Comparison of ENCODE assay signal across 2 cellular contexts in genomic region chr12:76276499-76277151, GRCh38.
A peak's percentile ranks its signal among the peaks of the same experiment; 100 is the strongest.
TF ChIP-seq lines count a peak whose summit lies in the region.

No MANE protein-coding gene starts in this region.

TF ChIP-seq in liver, 16 proteins besides CTCF, POLR2A, EP300 and RAD21:
- no peak for TF ChIP-seq NR2F2 (IDR thresholded peaks at IDR 0.05)
- TF ChIP-seq HNF4G (IDR thresholded peaks at IDR 0.05) = peak; percentile 88
- TF ChIP-seq FOXA1 (IDR thresholded peaks at IDR 0.05) = peak; percentile 66
- TF ChIP-seq REST (IDR thresholded peaks at IDR 0.05) = peak; percentile 77
- TF ChIP-seq, protein P1, sequence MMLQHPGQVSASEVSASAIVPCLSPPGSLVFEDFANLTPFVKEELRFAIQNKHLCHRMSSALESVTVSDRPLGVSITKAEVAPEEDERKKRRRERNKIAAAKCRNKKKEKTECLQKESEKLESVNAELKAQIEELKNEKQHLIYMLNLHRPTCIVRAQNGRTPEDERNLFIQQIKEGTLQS (IDR thresholded peaks at IDR 0.05) = no peak
- peak; percentile 98 to 100 for TF ChIP-seq HNF4A (conservative IDR thresholded peaks at IDR 0.05)
- TF ChIP-seq SP1 (IDR thresholded peaks at IDR 0.05) = peak; percentile 90
- peak; percentile 53 for TF ChIP-seq FOXA2 (IDR thresholded peaks at IDR 0.05)
- no peak for TF ChIP-seq TAF1 (conservative IDR thresholded peaks at IDR 0.05)
- TF ChIP-seq GABPA (IDR thresholded peaks at IDR 0.05 in 1 of 2, conservative IDR thresholded peaks at IDR 0.05 in 1 of 2) = peak in 1 of 2 donors; percentile 67
- TF ChIP-seq YY1 (IDR thresholded peaks at IDR 0.05) = peak; percentile 96
- TF ChIP-seq JUND (IDR thresholded peaks at IDR 0.05) = peak; percentile 36 to 90
- TF ChIP-seq, protein P2, sequence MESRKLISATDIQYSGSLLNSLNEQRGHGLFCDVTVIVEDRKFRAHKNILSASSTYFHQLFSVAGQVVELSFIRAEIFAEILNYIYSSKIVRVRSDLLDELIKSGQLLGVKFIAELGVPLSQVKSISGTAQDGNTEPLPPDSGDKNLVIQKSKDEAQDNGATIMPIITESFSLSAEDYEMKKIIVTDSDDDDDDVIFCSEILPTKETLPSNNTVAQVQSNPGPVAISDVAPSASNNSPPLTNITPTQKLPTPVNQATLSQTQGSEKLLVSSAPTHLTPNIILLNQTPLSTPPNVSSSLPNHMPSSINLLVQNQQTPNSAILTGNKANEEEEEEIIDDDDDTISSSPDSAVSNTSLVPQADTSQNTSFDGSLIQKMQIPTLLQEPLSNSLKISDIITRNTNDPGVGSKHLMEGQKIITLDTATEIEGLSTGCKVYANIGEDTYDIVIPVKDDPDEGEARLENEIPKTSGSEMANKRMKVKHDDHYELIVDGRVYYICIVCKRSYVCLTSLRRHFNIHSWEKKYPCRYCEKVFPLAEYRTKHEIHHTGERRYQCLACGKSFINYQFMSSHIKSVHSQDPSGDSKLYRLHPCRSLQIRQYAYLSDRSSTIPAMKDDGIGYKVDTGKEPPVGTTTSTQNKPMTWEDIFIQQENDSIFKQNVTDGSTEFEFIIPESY (IDR thresholded peaks at IDR 0.05) = peak; percentile 89
- TF ChIP-seq EGR1 (IDR thresholded peaks at IDR 0.05; ENCODE audit: low read depth in 2 of 2) = peak in 1 of 2 donors; percentile 55
- TF ChIP-seq, protein P3, sequence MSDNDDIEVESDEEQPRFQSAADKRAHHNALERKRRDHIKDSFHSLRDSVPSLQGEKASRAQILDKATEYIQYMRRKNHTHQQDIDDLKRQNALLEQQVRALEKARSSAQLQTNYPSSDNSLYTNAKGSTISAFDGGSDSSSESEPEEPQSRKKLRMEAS (IDR thresholded peaks at IDR 0.05) = peak; percentile 93
- peak; percentile 90 to 99 for TF ChIP-seq RXRA (IDR thresholded peaks at IDR 0.05)

TF ChIP-seq in HepG2, 621 proteins besides CTCF, POLR2A, EP300 and RAD21:
- TF ChIP-seq, protein P4, sequence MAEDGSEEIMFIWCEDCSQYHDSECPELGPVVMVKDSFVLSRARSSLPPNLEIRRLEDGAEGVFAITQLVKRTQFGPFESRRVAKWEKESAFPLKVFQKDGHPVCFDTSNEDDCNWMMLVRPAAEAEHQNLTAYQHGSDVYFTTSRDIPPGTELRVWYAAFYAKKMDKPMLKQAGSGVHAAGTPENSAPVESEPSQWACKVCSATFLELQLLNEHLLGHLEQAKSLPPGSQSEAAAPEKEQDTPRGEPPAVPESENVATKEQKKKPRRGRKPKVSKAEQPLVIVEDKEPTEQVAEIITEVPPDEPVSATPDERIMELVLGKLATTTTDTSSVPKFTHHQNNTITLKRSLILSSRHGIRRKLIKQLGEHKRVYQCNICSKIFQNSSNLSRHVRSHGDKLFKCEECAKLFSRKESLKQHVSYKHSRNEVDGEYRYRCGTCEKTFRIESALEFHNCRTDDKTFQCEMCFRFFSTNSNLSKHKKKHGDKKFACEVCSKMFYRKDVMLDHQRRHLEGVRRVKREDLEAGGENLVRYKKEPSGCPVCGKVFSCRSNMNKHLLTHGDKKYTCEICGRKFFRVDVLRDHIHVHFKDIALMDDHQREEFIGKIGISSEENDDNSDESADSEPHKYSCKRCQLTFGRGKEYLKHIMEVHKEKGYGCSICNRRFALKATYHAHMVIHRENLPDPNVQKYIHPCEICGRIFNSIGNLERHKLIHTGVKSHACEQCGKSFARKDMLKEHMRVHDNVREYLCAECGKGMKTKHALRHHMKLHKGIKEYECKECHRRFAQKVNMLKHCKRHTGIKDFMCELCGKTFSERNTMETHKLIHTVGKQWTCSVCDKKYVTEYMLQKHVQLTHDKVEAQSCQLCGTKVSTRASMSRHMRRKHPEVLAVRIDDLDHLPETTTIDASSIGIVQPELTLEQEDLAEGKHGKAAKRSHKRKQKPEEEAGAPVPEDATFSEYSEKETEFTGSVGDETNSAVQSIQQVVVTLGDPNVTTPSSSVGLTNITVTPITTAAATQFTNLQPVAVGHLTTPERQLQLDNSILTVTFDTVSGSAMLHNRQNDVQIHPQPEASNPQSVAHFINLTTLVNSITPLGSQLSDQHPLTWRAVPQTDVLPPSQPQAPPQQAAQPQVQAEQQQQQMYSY (CRISPR knock-in tag; IDR thresholded peaks at IDR 0.05) = no peak
